Comparison of ENCODE assay signal across 20 cellular contexts in genomic region chr21:43029785-43030184, GRCh38. TPM values are rescaled to one million over a fixed set of nuclear protein-coding genes. Genes with fewer than 3 reads are reported as not detected.
"Had no signal": no experiment of that assay in that cellular context is flagged by ENCODE, and none has a peak within 500 bp of the region (broad histone marks: within the 10 kb centered on the region; RNA-seq: fewer than 3 reads in every experiment).

No MANE protein-coding gene starts in this region.

- H3K4me2 ChIP-seq: hepatocyte had no signal

- H3K4me1 ChIP-seq: esophagus muscularis mucosa, gastroesophageal sphincter, lower lobe of right lung had no signal

- H3K27ac ChIP-seq: coronary artery, dorsolateral prefrontal cortex, esophagus muscularis mucosa, foreskin keratinocyte, gastroesophageal sphincter, heart left ventricle, hepatocyte, left ventricle myocardium inferior, lower lobe of right lung had no signal

- H3K79me2 ChIP-seq: hepatocyte had no signal

- H3K9me3 ChIP-seq: esophagus muscularis mucosa, gastroesophageal sphincter, heart left ventricle, left ventricle myocardium inferior, lower lobe of right lung, mucosa of descending colon had no signal

- H3K4me3 ChIP-seq: coronary artery, dorsolateral prefrontal cortex, esophagus muscularis mucosa, gastroesophageal sphincter, heart left ventricle, hepatocyte, left ventricle myocardium inferior, lower lobe of right lung, mucosa of descending colon had no signal

- H3K27me3 ChIP-seq: dorsolateral prefrontal cortex, esophagus muscularis mucosa, foreskin keratinocyte, gastroesophageal sphincter, heart left ventricle, hepatocyte had no signal

- DNase-seq: dermis blood vessel endothelial cell; dorsolateral prefrontal cortex; effector CD4-positive, alpha-beta T cell; effector memory CD4-positive, alpha-beta T cell; foreskin keratinocyte; heart left ventricle; hypothalamus; immature natural killer cell; islet precursor cell; kidney; kidney glomerular epithelial cell; left colon; left ventricle myocardium inferior; lower lobe of right lung; mesenchymal stem cell; mucosa of descending colon had no signal

- H2AFZ ChIP-seq: hepatocyte had no signal

RNA-seq across cellular contexts. Expression of gene CBS, which starts 45.9 kb away (rescaled TPM):
- polyA plus RNA-seq: immature natural killer cell had no signal
